ENCODE assay signal across 3 cellular contexts in the genomic region with DNA sequence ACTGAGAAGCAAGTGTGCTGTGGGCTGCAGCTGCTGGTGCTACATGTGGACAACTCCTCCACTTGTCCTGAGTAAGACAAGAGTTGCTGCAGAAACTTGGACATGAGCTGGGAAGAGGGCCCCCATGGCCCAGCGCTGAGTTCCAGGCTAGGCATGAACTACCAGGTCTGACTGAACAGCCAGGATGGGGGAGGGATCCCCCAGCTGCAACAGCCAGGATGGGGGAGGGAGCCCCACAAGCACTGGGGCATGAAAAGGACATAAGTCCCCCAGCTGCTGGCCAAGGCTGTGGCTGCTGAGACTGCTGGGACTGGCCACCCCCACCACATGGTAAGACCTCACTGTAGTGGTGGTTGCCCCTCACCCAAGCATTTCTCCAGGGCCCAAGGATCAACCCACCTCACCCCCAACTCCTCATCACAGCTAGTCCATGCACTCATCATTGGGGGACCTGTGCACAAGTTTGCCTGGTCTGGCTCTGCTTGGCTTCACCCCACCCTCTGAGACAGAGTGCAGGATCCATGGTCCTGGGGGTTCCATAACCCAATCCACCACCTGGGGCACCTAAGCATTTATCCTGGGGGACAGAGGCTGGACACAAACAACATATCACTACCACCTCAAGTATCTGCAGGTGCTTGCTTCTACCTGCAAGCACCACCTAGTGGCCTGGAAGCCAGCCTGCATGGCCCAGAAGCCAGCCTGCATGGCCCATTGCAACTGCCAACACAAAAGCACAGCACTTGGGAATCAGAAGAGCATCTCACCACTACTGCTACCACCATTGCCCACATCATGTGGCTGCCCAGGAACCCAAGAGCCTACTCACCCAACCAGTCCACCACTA.
TF ChIP-seq lines count a peak whose summit lies in the region.

No MANE protein-coding gene starts in this region.

TF ChIP-seq in SK-N-SH, 30 proteins besides CTCF, POLR2A, EP300 and RAD21 (continues in another document):
- TF ChIP-seq CHD2 (IDR thresholded peaks at IDR 0.05; ENCODE audit: low read length, partially characterized antibody) (no peak), YY1 (IDR thresholded peaks at IDR 0.05; ENCODE audit: low read depth) (no peak), MEF2A (IDR thresholded peaks at IDR 0.05; ENCODE audit: borderline replicate concordance, low read depth) (no peak), POLR2AphosphoS5 (IDR thresholded peaks at IDR 0.05; ENCODE audit: low read depth, low read length) (no peak), TCF12 (IDR thresholded peaks at IDR 0.05) (no peak), RFX5 (IDR thresholded peaks at IDR 0.05; ENCODE audit: low read length) (no peak), FOXM1 (IDR thresholded peaks at IDR 0.05; ENCODE audit: low read depth) (no peak), MXI1 (IDR thresholded peaks at IDR 0.05; ENCODE audit: low read depth, low read length) (no peak), FOXJ3 (CRISPR knock-in tag; IDR thresholded peaks at IDR 0.05) (no peak), NRF1 (IDR thresholded peaks at IDR 0.05; ENCODE audit: low read depth, low read length) (no peak), JUND (IDR thresholded peaks at IDR 0.05) (no peak), GATA2 (CRISPR knock-in tag; IDR thresholded peaks at IDR 0.05) (no peak), SIN3A (IDR thresholded peaks at IDR 0.05; ENCODE audit: borderline replicate concordance, low read depth, low read length) (no peak)
- TF ChIP-seq, protein P1, sequence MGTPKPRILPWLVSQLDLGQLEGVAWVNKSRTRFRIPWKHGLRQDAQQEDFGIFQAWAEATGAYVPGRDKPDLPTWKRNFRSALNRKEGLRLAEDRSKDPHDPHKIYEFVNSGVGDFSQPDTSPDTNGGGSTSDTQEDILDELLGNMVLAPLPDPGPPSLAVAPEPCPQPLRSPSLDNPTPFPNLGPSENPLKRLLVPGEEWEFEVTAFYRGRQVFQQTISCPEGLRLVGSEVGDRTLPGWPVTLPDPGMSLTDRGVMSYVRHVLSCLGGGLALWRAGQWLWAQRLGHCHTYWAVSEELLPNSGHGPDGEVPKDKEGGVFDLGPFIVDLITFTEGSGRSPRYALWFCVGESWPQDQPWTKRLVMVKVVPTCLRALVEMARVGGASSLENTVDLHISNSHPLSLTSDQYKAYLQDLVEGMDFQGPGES (IDR thresholded peaks at IDR 0.05; ENCODE audit: low read depth, low read length): no peak
- TF ChIP-seq, protein P2, sequence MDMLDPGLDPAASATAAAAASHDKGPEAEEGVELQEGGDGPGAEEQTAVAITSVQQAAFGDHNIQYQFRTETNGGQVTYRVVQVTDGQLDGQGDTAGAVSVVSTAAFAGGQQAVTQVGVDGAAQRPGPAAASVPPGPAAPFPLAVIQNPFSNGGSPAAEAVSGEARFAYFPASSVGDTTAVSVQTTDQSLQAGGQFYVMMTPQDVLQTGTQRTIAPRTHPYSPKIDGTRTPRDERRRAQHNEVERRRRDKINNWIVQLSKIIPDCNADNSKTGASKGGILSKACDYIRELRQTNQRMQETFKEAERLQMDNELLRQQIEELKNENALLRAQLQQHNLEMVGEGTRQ (IDR thresholded peaks at IDR 0.05; ENCODE audit: borderline replicate concordance, low read depth, low read length): no peak
- TF ChIP-seq, protein P3, sequence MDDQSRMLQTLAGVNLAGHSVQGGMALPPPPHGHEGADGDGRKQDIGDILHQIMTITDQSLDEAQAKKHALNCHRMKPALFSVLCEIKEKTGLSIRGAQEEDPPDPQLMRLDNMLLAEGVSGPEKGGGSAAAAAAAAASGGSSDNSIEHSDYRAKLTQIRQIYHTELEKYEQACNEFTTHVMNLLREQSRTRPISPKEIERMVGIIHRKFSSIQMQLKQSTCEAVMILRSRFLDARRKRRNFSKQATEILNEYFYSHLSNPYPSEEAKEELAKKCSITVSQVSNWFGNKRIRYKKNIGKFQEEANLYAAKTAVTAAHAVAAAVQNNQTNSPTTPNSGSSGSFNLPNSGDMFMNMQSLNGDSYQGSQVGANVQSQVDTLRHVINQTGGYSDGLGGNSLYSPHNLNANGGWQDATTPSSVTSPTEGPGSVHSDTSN (IDR thresholded peaks at IDR 0.05): no peak
- TF ChIP-seq, protein P4, sequence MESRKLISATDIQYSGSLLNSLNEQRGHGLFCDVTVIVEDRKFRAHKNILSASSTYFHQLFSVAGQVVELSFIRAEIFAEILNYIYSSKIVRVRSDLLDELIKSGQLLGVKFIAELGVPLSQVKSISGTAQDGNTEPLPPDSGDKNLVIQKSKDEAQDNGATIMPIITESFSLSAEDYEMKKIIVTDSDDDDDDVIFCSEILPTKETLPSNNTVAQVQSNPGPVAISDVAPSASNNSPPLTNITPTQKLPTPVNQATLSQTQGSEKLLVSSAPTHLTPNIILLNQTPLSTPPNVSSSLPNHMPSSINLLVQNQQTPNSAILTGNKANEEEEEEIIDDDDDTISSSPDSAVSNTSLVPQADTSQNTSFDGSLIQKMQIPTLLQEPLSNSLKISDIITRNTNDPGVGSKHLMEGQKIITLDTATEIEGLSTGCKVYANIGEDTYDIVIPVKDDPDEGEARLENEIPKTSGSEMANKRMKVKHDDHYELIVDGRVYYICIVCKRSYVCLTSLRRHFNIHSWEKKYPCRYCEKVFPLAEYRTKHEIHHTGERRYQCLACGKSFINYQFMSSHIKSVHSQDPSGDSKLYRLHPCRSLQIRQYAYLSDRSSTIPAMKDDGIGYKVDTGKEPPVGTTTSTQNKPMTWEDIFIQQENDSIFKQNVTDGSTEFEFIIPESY (IDR thresholded peaks at IDR 0.05; ENCODE audit: borderline replicate concordance, low read depth): no peak

TF ChIP-seq in SK-N-SH treated with all-trans-retinoic acid at 6 μM for 48 hours, 23 proteins besides CTCF, POLR2A, EP300 and RAD21:
- TF ChIP-seq ARNTL (CRISPR knock-in tag; IDR thresholded peaks at IDR 0.05; ENCODE audit: borderline replicate concordance, low read depth): no peak
- TF ChIP-seq PPARA (CRISPR knock-in tag; IDR thresholded peaks at IDR 0.05; ENCODE audit: borderline replicate concordance): no peak
- TF ChIP-seq OSR1 (CRISPR knock-in tag; IDR thresholded peaks at IDR 0.05): no peak
- no peak for TF ChIP-seq ZC3H10 (CRISPR knock-in tag; IDR thresholded peaks at IDR 0.05)
- TF ChIP-seq TOX (CRISPR knock-in tag; IDR thresholded peaks at IDR 0.05; ENCODE audit: borderline replicate concordance): no peak
- no peak for TF ChIP-seq CSDC2 (CRISPR knock-in tag; IDR thresholded peaks at IDR 0.05)
- TF ChIP-seq GLIS3 (CRISPR knock-in tag; IDR thresholded peaks at IDR 0.05): no peak
- no peak for TF ChIP-seq ZNF8 (CRISPR knock-in tag; IDR thresholded peaks at IDR 0.05)
- TF ChIP-seq, protein P5, sequence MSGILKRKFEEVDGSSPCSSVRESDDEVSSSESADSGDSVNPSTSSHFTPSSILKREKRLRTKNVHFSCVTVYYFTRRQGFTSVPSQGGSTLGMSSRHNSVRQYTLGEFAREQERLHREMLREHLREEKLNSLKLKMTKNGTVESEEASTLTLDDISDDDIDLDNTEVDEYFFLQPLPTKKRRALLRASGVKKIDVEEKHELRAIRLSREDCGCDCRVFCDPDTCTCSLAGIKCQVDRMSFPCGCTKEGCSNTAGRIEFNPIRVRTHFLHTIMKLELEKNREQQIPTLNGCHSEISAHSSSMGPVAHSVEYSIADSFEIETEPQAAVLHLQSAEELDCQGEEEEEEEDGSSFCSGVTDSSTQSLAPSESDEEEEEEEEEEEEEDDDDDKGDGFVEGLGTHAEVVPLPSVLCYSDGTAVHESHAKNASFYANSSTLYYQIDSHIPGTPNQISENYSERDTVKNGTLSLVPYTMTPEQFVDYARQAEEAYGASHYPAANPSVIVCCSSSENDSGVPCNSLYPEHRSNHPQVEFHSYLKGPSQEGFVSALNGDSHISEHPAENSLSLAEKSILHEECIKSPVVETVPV (CRISPR knock-in tag; IDR thresholded peaks at IDR 0.05): no peak
- TF ChIP-seq SNAI2 (CRISPR knock-in tag; IDR thresholded peaks at IDR 0.05): no peak
- TF ChIP-seq ZNF565 (CRISPR knock-in tag; conservative IDR thresholded peaks at IDR 0.05; ENCODE audit: low read depth): no peak
- no peak for TF ChIP-seq ZNF70 (CRISPR knock-in tag; IDR thresholded peaks at IDR 0.05)
- TF ChIP-seq, protein P6, sequence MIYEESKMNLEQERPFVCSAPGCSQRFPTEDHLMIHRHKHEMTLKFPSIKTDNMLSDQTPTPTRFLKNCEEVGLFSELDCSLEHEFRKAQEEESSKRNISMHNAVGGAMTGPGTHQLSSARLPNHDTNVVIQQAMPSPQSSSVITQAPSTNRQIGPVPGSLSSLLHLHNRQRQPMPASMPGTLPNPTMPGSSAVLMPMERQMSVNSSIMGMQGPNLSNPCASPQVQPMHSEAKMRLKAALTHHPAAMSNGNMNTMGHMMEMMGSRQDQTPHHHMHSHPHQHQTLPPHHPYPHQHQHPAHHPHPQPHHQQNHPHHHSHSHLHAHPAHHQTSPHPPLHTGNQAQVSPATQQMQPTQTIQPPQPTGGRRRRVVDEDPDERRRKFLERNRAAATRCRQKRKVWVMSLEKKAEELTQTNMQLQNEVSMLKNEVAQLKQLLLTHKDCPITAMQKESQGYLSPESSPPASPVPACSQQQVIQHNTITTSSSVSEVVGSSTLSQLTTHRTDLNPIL (CRISPR knock-in tag; IDR thresholded peaks at IDR 0.05; ENCODE audit: low read depth): no peak
- TF ChIP-seq ZFP3 (CRISPR knock-in tag; IDR thresholded peaks at IDR 0.05): no peak
- TF ChIP-seq ZFP30 (CRISPR knock-in tag; IDR thresholded peaks at IDR 0.05): no peak
- no peak for TF ChIP-seq TCF4 (CRISPR knock-in tag; IDR thresholded peaks at IDR 0.05; ENCODE audit: borderline replicate concordance)
- TF ChIP-seq ISL1 (CRISPR knock-in tag; IDR thresholded peaks at IDR 0.05): no peak

TF ChIP-seq in H1, 55 proteins besides CTCF, POLR2A, EP300 and RAD21:
- TF ChIP-seq HDAC2 (IDR thresholded peaks at IDR 0.05; ENCODE audit: borderline replicate concordance in 1 of 2, low read depth in 2 of 2, low read length in 2 of 2) (no peak), BACH1 (IDR thresholded peaks at IDR 0.05; ENCODE audit: low read length) (no peak), YY1 (IDR thresholded peaks at IDR 0.05; ENCODE audit: low read depth, low read length) (no peak), TCF12 (IDR thresholded peaks at IDR 0.05; ENCODE audit: low read depth, low read length) (no peak), KDM4A (IDR thresholded peaks at IDR 0.05; ENCODE audit: low read depth, low read length, severe bottlenecking) (no peak), KDM1A (IDR thresholded peaks at IDR 0.05; ENCODE audit: borderline replicate concordance, low read length) (no peak), TEAD4 (IDR thresholded peaks at IDR 0.05; ENCODE audit: low read depth, low read length) (no peak), RNF2 (IDR thresholded peaks at IDR 0.05; ENCODE audit: borderline replicate concordance, low read depth, low read length, missing control alignments, poor library complexity, severe bottlenecking) (no peak), CHD2 (IDR thresholded peaks at IDR 0.05; ENCODE audit: low read length) (no peak), RXRA (IDR thresholded peaks at IDR 0.05; ENCODE audit: insufficient read depth, low read depth, low read length) (no peak), NANOG (IDR thresholded peaks at IDR 0.05; ENCODE audit: insufficient read depth, low read depth, low read length, poor library complexity, severe bottlenecking) (no peak), CHD1 (IDR thresholded peaks at IDR 0.05; ENCODE audit: low read depth, low read length) (no peak), EZH2 (IDR thresholded peaks at IDR 0.05; ENCODE audit: low read depth, low read length, severe bottlenecking) (no peak), SIN3A (conservative IDR thresholded peaks at IDR 0.05 in 1 of 2, IDR thresholded peaks at IDR 0.05 in 1 of 2; ENCODE audit: low read depth in 1 of 2, low read length in 2 of 2) (no peak), SRF (IDR thresholded peaks at IDR 0.05; ENCODE audit: low read depth, low read length) (no peak), CBX8 (IDR thresholded peaks at IDR 0.05; ENCODE audit: borderline replicate concordance, low read depth, low read length) (no peak)
- TF ChIP-seq, protein P7, sequence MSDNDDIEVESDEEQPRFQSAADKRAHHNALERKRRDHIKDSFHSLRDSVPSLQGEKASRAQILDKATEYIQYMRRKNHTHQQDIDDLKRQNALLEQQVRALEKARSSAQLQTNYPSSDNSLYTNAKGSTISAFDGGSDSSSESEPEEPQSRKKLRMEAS (IDR thresholded peaks at IDR 0.05): no peak
